15 cellular contexts compared by ENCODE assay signal in genomic region chr12:63897931-63898330, GRCh38. TPM values are rescaled to one million over a fixed set of nuclear protein-coding genes. Genes with fewer than 3 reads are reported as not detected.
DNase-seq lines count a peak whose midpoint lies in the region; ATAC-seq and TF ChIP-seq lines count a peak whose summit lies in the region.
"Had no signal": no experiment of that assay in that cellular context is flagged by ENCODE, and none has a peak within 500 bp of the region (broad histone marks: within the 10 kb centered on the region; RNA-seq: fewer than 3 reads in every experiment).

No MANE protein-coding gene starts in this region.

- no peaks in the 10 kb centered on the region for H3K9me3 ChIP-seq in BLaER1
- H3K9me3 ChIP-seq: mucosa of descending colon had no signal

- DNase-seq in Kasumi-1 (lab: John Stamatoyannopoulos, UW) (peak; percentile 16 to 31), astrocyte of the spinal cord (ENCODE audit: low read depth, low spot score) (peak; percentile 55), iris pigment epithelial cell (ENCODE audit: low read depth) (peak; percentile 79), dorsolateral prefrontal cortex (no peak), activated gamma-delta T cell (lab: John Stamatoyannopoulos, UW) (no peak), NCI-H1436 treated with DMSO at 0.1 percent for 48 hours (lab: John Stamatoyannopoulos, UW) (no peak)
- DNase-seq: activated naive CD8-positive, alpha-beta T cell treated with anti-CD3 and anti-CD28 coated beads for 36 hours; mucosa of descending colon; NCI-H187; stimulated activated CD4-positive, alpha-beta T cell treated with anti-CD3 and anti-CD28 coated beads, Interleukin-4, amount 100 ng/mL, for 1 hour; WERI-Rb-1 had no signal

- no peaks in the 10 kb centered on the region for H3K36me3 ChIP-seq in BLaER1
- H3K36me3 ChIP-seq: WERI-Rb-1 had no signal

- peaks cover 9% of the 10 kb centered on the region for H3K4me1 ChIP-seq in BLaER1

- no peak overlapping the region for H3K27ac ChIP-seq in BLaER1
- H3K27ac ChIP-seq in dorsolateral prefrontal cortex, result no peak overlapping the region
- H3K27ac ChIP-seq: KMS-11, WERI-Rb-1 had no signal

- no peak for TF ChIP-seq CTCF in astrocyte of the spinal cord (IDR thresholded peaks at IDR 0.05; ENCODE audit: low read depth, low read length)
- no peak for TF ChIP-seq CTCF in dorsolateral prefrontal cortex (IDR thresholded peaks at IDR 0.05 in 54 of 56, conservative IDR thresholded peaks at IDR 0.05 in 2 of 56; ENCODE audit: low read depth in 1 of 56, partially characterized antibody in 56 of 56)

- intact Hi-C loops in dorsolateral prefrontal cortex (cut with DNase I), result no loop called here

- H3K4me3 ChIP-seq in BLaER1 (no peak overlapping the region), astrocyte of the spinal cord (ENCODE audit: low read depth, low read length) (no peak overlapping the region), dorsolateral prefrontal cortex (no peak overlapping the region)
- H3K4me3 ChIP-seq: mucosa of descending colon had no signal

- H3K27me3 ChIP-seq in BLaER1 (no peaks in the 10 kb centered on the region), dorsolateral prefrontal cortex (no peaks in the 10 kb centered on the region)

- peak overlapping the region; percentile 42 for H3K4me2 ChIP-seq in BLaER1
- H3K4me2 ChIP-seq: KMS-11 had no signal

- H4K20me1 ChIP-seq in BLaER1, result no peaks in the 10 kb centered on the region

- H3K9ac ChIP-seq in BLaER1, result no peak overlapping the region
- H3K9ac ChIP-seq: KMS-11 had no signal

- in situ Hi-C loops in astrocyte of the spinal cord (cut with HindIII; ENCODE audit: low sequenced_read_pairs), result no loop called here

- ATAC-seq in GM21390 (IDR thresholded peaks at IDR 0.05; ENCODE audit: unreplicated experiment), result no peak
- ATAC-seq: mucosa of descending colon; stimulated activated effector memory CD8-positive, alpha-beta T cell treated with anti-CD3 and anti-CD28 coated beads, Interleukin-12 subunit alpha, Interleukin-12 subunit beta, amount 100 ng/mL, for 72 hours had no signal

RNA-seq across cellular contexts. Expression of gene SRGAP1, which starts 53.4 kb away (rescaled TPM):
- 10 to 100 TPM in 107 of 120 experiments, 1 to 10 TPM in 13; 7.6 to 25.7 (median 12.9) TPM for total RNA-seq in dorsolateral prefrontal cortex

Comparison
In these comparisons a context has a peak if more than half of its experiments do, and no peak if none do; other contexts are left out.
1. DNase-seq: peak in Kasumi-1 (2 of 2), astrocyte of the spinal cord (single experiment) and iris pigment epithelial cell (single experiment); none in dorsolateral prefrontal cortex (0 of 10), activated gamma-delta T cell (single experiment) and NCI-H1436 treated with DMSO at 0.1 percent for 48 hours (single experiment).